In genomic region chr6:114055319-114055718, GRCh38 we compare ENCODE assay signal across 14 cellular contexts.
A peak's percentile ranks its signal among the peaks of the same experiment; 100 is the strongest.
DNase-seq lines count a peak whose midpoint lies in the region; ATAC-seq and TF ChIP-seq lines count a peak whose summit lies in the region.
"Had no signal": no experiment of that assay in that cellular context is flagged by ENCODE, and none has a peak within 500 bp of the region (broad histone marks: within the 10 kb centered on the region; RNA-seq: fewer than 3 reads in every experiment).

No MANE protein-coding gene starts in this region.

- peak overlapping the region; percentile 91 for H3K27ac Mint-ChIP-seq in glutamatergic neuron (ENCODE audit: unreplicated experiment)
- H3K27ac Mint-ChIP-seq: CD8-positive, alpha-beta memory T cell had no signal

- DNase-seq in NCI-H1930 (lab: John Stamatoyannopoulos, UW) (peak; percentile 71 to 87), NCI-H748 (lab: John Stamatoyannopoulos, UW; ENCODE audit: unreplicated experiment) (peak; percentile 90), glutamatergic neuron (no peak), substantia nigra (lab: John Stamatoyannopoulos, UW) (peak in 15 of 49 donors; percentile 1 to 54 (median 10)), DMS114 treated with DMSO at 0.1 percent for 48 hours (lab: John Stamatoyannopoulos, UW; ENCODE audit: unreplicated experiment) (no peak)
- DNase-seq: CD8-positive, alpha-beta memory T cell; DMS153; Karpas-422; MM.1S; NCI-H524; PC-9; SK-N-SH had no signal

- TF ChIP-seq CTCF in glutamatergic neuron (IDR thresholded peaks at IDR 0.05; ENCODE audit: partially characterized antibody, unreplicated experiment): no peak

- H3K4me1 Mint-ChIP-seq in glutamatergic neuron (ENCODE audit: low read depth, unreplicated experiment): peaks cover 15% of the 10 kb centered on the region
- H3K4me1 Mint-ChIP-seq: CD8-positive, alpha-beta memory T cell had no signal

- ATAC-seq in GM19397 (IDR thresholded peaks at IDR 0.05; ENCODE audit: unreplicated experiment): no peak
- no peak for ATAC-seq in GM21825 (IDR thresholded peaks at IDR 0.05; ENCODE audit: unreplicated experiment)

- peak overlapping the region; percentile 47 for H3K27ac ChIP-seq in substantia nigra (ENCODE audit: low read depth, low read length, poor library complexity, severe bottlenecking)
- H3K27ac ChIP-seq: PC-9 had no signal

- peaks cover 2% of the 10 kb centered on the region for H3K9me3 Mint-ChIP-seq in glutamatergic neuron (ENCODE audit: unreplicated experiment)

- no peaks in the 10 kb centered on the region for H3K36me3 Mint-ChIP-seq in glutamatergic neuron (ENCODE audit: unreplicated experiment)
- H3K36me3 Mint-ChIP-seq: CD8-positive, alpha-beta memory T cell had no signal

- H3K27me3 Mint-ChIP-seq in glutamatergic neuron (ENCODE audit: unreplicated experiment): no peaks in the 10 kb centered on the region
- H3K27me3 Mint-ChIP-seq: CD8-positive, alpha-beta memory T cell had no signal

- no peak overlapping the region for H3K4me3 Mint-ChIP-seq in glutamatergic neuron (ENCODE audit: unreplicated experiment)
- H3K4me3 Mint-ChIP-seq: CD8-positive, alpha-beta memory T cell had no signal

Comparison
In these comparisons a context has a peak if more than half of its experiments do, and no peak if none do; other contexts are left out.
1. DNase-seq: peak in NCI-H1930 (2 of 2) and NCI-H748 (single experiment); none in glutamatergic neuron (single experiment) and DMS114 treated with DMSO at 0.1 percent for 48 hours (single experiment).